In the genomic region with DNA sequence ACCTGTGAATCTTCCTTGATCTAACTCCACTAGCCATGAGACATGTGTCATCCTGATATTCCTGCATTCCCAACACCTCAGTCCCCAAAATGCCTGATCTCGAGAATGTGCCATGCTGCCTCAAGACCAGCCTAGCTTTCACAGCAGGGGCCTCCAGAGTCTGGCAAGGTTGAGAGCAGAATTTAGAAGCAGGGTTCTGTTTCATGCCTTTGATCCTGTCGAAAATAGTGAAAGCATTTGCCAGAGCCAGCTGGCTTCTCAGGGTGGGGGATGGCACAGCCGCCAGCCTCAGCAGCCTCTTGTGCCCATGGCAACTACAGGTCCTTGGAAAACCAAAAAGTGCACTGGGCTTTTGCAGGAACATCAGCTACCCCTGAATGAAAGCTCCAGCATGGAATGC, we compare ENCODE assay signal across 22 cellular contexts.
A peak's percentile ranks its signal among the peaks of the same experiment; 100 is the strongest.
DNase-seq lines count a peak whose midpoint lies in the region; ATAC-seq and TF ChIP-seq lines count a peak whose summit lies in the region.
"Had no signal": no experiment of that assay in that cellular context is flagged by ENCODE, and none has a peak within 500 bp of the region (broad histone marks: within the 10 kb centered on the region; RNA-seq: fewer than 3 reads in every experiment).

No MANE protein-coding gene starts in this region.

- H3K9me3 ChIP-seq in endodermal cell (ENCODE audit: control insufficient read depth, low read length) = no peaks in the 10 kb centered on the region
- H3K9me3 ChIP-seq: Caco-2, tibial artery had no signal

- H3F3A ChIP-seq in GM23338 (replicated peaks; ENCODE audit: low read depth) = no peaks in the 10 kb centered on the region

- no peaks in the 10 kb centered on the region for H3K36me3 ChIP-seq in GM23338 (ENCODE audit: insufficient read depth)
- no peaks in the 10 kb centered on the region for H3K36me3 ChIP-seq in endodermal cell (ENCODE audit: control insufficient read depth, insufficient read depth, low read length)
- H3K36me3 ChIP-seq: brain microvascular endothelial cell, tibial artery had no signal

- H3K27ac ChIP-seq in GM23338 (ENCODE audit: low read depth) (no peak overlapping the region), endodermal cell (ENCODE audit: low read depth, low read length) (no peak overlapping the region)
- H3K27ac ChIP-seq: brain microvascular endothelial cell, GM23248, tibial artery had no signal

- H3K4me3 Mint-ChIP-seq in GM23338 (no peak overlapping the region), endodermal cell (no peak overlapping the region)
- H3K4me3 Mint-ChIP-seq: activated T-cell treated with anti-CD3 and anti-CD28 coated beads, Interleukin-2, amount 50 U/mL, for 72 hours; B cell; dendritic cell treated with granulocyte-macrophage colony-stimulating factor and Interleukin-4, amounts not matched to agents 40 ng/mL and 50 ng/mL, for 4 days; neural crest cell; stimulated activated naive B cell treated with anti-CD40 and anti-IgM and Interleukin-4, amounts not matched to agents 10 μg/mL and 1 μg/mL and 100 μg/mL, for 72 hours had no signal

- no peaks in the 10 kb centered on the region for H3K4me1 ChIP-seq in GM23338 (ENCODE audit: insufficient read depth)
- H3K4me1 ChIP-seq in endodermal cell (ENCODE audit: control insufficient read depth, insufficient read depth, low read length) = no peaks in the 10 kb centered on the region

- H3K79me2 ChIP-seq in GM23338 (replicated peaks; ENCODE audit: insufficient read depth) = no peaks in the 10 kb centered on the region

- no peak overlapping the region for H3K4me2 ChIP-seq in GM23338

- DNase-seq in GM23338 (ENCODE audit: low spot score) (peak; percentile 18), NCI-H524 (lab: John Stamatoyannopoulos, UW) (peak; percentile 60 to 80), endodermal cell (peak; percentile 54), posterior cingulate gyrus (peak in 9 of 10 donors; percentile 24 to 88 (median 48)), OCI-M2 (lab: John Stamatoyannopoulos, UW; ENCODE audit: unreplicated experiment) (no peak), posterior vena cava (ENCODE audit: low spot score) (no peak), activated gamma-delta T cell (lab: John Stamatoyannopoulos, UW) (no peak)
- DNase-seq: activated CD4-positive, alpha-beta T cell treated with anti-CD3 and anti-CD28 coated beads for 1 hour; activated T-cell treated with anti-CD3 and anti-CD28 coated beads, Interleukin-2, amount 50 U/mL, for 72 hours; brain microvascular endothelial cell; Caco-2; foreskin fibroblast; GM23248; NCI-H1048; NK-92 treated with Interleukin-12 subunit alpha and Interleukin-12 subunit beta, amount 100 ng/mL, for 24 hours; right cardiac atrium; stimulated activated naive B cell treated with anti-CD40 and anti-IgM and Interleukin-4, amounts not matched to agents 10 μg/mL and 1 μg/mL and 100 μg/mL, for 72 hours; tibial artery had no signal

- H3K9me2 ChIP-seq in GM23338 (ENCODE audit: insufficient read depth) = no peaks in the 10 kb centered on the region

- H3K27ac Mint-ChIP-seq in GM23338 = no peak overlapping the region
- H3K27ac Mint-ChIP-seq in endodermal cell = no peak overlapping the region
- H3K27ac Mint-ChIP-seq: activated naive CD4-positive, alpha-beta T cell treated with anti-CD3 and anti-CD28 coated beads, Interleukin-2, amount 50 U/mL, for 72 hours; B cell; dendritic cell treated with granulocyte-macrophage colony-stimulating factor and Interleukin-4, amounts not matched to agents 40 ng/mL and 50 ng/mL, for 4 days; stimulated activated naive B cell treated with anti-CD40 and anti-IgM and Interleukin-4, amounts not matched to agents 10 μg/mL and 1 μg/mL and 100 μg/mL, for 72 hours had no signal

- H3K36me3 Mint-ChIP-seq in GM23338 (ENCODE audit: low read depth) (no peaks in the 10 kb centered on the region), endodermal cell (ENCODE audit: low read depth) (no peaks in the 10 kb centered on the region)
- H3K36me3 Mint-ChIP-seq: stimulated activated naive B cell treated with anti-CD40 and anti-IgM and Interleukin-4, amounts not matched to agents 10 μg/mL and 1 μg/mL and 100 μg/mL, for 72 hours had no signal

- H3K4me1 Mint-ChIP-seq in GM23338 (no peaks in the 10 kb centered on the region), endodermal cell (no peaks in the 10 kb centered on the region)
- H3K4me1 Mint-ChIP-seq: B cell; neural crest cell; stimulated activated naive B cell treated with anti-CD40 and anti-IgM and Interleukin-4, amounts not matched to agents 10 μg/mL and 1 μg/mL and 100 μg/mL, for 72 hours had no signal

- WGBS in endodermal cell (ENCODE audit: insufficient coverage in 1 of 2, insufficient read length in 1 of 2), 2 experiments = 68 to 83% methylated on average over 3 of the region's 3 CpGs

- H3K9me3 Mint-ChIP-seq in GM23338 (no peaks in the 10 kb centered on the region), endodermal cell (no peaks in the 10 kb centered on the region)
- H3K9me3 Mint-ChIP-seq: activated naive CD4-positive, alpha-beta T cell treated with anti-CD3 and anti-CD28 coated beads, Interleukin-2, amount 50 U/mL, for 72 hours; neural crest cell; stimulated activated naive B cell treated with anti-CD40 and anti-IgM and Interleukin-4, amounts not matched to agents 10 μg/mL and 1 μg/mL and 100 μg/mL, for 72 hours had no signal

- H3K27me3 Mint-ChIP-seq in GM23338 (ENCODE audit: insufficient read depth, low read depth, poor library complexity) (peaks cover 2% of the 10 kb centered on the region), endodermal cell (ENCODE audit: insufficient read depth) (peaks cover 3% of the 10 kb centered on the region)
- H3K27me3 Mint-ChIP-seq: B cell; dendritic cell treated with granulocyte-macrophage colony-stimulating factor and Interleukin-4, amounts not matched to agents 40 ng/mL and 50 ng/mL, for 4 days had no signal

- intact Hi-C loops in posterior cingulate gyrus (cut with DNase I) (no loop called here), posterior vena cava (cut with DNase I) (loop anchor here in 1 of 2 donors (10.0 kb wide), 1 partner anchor 138 kb away; no protein-coding TSS in a partner anchor)

- no peak overlapping the region for H3K9ac ChIP-seq in endodermal cell (ENCODE audit: extremely low read depth, low read length, poor library complexity, severe bottlenecking)
- H3K9ac ChIP-seq: GM23248 had no signal

- no peak overlapping the region for H3K4me3 ChIP-seq in GM23338
- no peak overlapping the region for H3K4me3 ChIP-seq in endodermal cell (ENCODE audit: low read length)
- H3K4me3 ChIP-seq: GM23248, tibial artery had no signal

- no peaks in the 10 kb centered on the region for H3K27me3 ChIP-seq in GM23338 (ENCODE audit: insufficient read depth)
- no peaks in the 10 kb centered on the region for H3K27me3 ChIP-seq in endodermal cell (ENCODE audit: control insufficient read depth, insufficient read depth, low read length, poor library complexity, severe bottlenecking)
- H3K27me3 ChIP-seq: brain microvascular endothelial cell, tibial artery had no signal

- TF ChIP-seq CTCF in GM23338 (conservative IDR thresholded peaks at IDR 0.05; ENCODE audit: low read depth in 2 of 2) = no peak
- no peak for TF ChIP-seq CTCF in endodermal cell (conservative IDR thresholded peaks at IDR 0.05)

- H4K20me1 ChIP-seq in GM23338 (replicated peaks; ENCODE audit: insufficient read depth) = no peaks in the 10 kb centered on the region

- ATAC-seq in GM23338 = no peak
- ATAC-seq: activated naive CD4-positive, alpha-beta T cell treated with anti-CD3 and anti-CD28 coated beads, Interleukin-2, amount 50 U/mL, for 72 hours; activated T-cell treated with anti-CD3 and anti-CD28 coated beads, Interleukin-2, amount 50 U/mL, for 72 hours; right cardiac atrium; stimulated activated naive B cell treated with anti-CD40 and anti-IgM and Interleukin-4, amounts not matched to agents 10 μg/mL and 1 μg/mL and 100 μg/mL, for 72 hours had no signal

- no peak overlapping the region for H2AFZ ChIP-seq in GM23338
- H2AFZ ChIP-seq: GM23248 had no signal

Comparison
In these comparisons a context has a peak if more than half of its experiments do, and no peak if none do; other contexts are left out.
1. DNase-seq: peak in GM23338 (single experiment), NCI-H524 (2 of 2), endodermal cell (single experiment) and posterior cingulate gyrus (9 of 10); none in OCI-M2 (single experiment), posterior vena cava (single experiment) and activated gamma-delta T cell (single experiment).